18 cellular contexts compared by ENCODE assay signal in the genomic region with DNA sequence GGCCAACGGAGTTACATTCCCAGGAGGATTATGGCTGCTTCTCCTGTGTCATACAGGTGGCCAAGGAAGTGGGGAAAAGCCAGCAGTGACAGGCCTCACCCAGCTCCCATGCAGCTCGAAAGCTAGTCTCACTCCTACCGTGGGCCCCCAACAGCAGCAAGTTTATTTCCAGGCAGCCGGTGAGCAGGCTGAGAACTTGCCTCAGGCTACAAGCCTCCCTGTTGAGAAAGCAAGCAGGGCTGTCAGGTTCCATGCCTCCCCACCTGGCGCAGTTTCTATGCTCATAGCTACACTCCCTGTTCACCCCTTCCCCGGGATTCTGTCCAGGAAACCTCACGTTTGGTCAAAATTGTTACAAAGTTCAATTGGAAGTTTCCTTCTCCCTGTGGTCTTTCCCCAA. TPM values are rescaled to one million over a fixed set of nuclear protein-coding genes. Genes with fewer than 3 reads are reported as not detected.
"Had no signal": no experiment of that assay in that cellular context is flagged by ENCODE, and none has a peak within 500 bp of the region (broad histone marks: within the 10 kb centered on the region; RNA-seq: fewer than 3 reads in every experiment).

No MANE protein-coding gene starts in this region.

- FAIRE-seq: kidney had no signal

- H3K4me3 ChIP-seq: colonic mucosa, gastrocnemius medialis, psoas muscle, right lobe of liver, tibial artery had no signal

- ATAC-seq: esophagus mucosa; gastrocnemius medialis; left cardiac atrium; naive thymus-derived CD4-positive, alpha-beta T cell; psoas muscle; right lobe of liver; stimulated activated effector memory CD8-positive, alpha-beta T cell treated with anti-CD3 and anti-CD28 coated beads, Interleukin-12 subunit alpha, Interleukin-12 subunit beta, amount 100 ng/mL, for 72 hours had no signal

- H3K36me3 ChIP-seq: colonic mucosa, gastrocnemius medialis, neutrophil, right lobe of liver, tibial artery had no signal

- H3K27ac ChIP-seq: colonic mucosa, gastrocnemius medialis, neutrophil, psoas muscle, right lobe of liver, tibial artery had no signal

- H3K4me1 ChIP-seq: colonic mucosa, gastrocnemius medialis, right lobe of liver, tibial artery had no signal

- H3K9me3 ChIP-seq: colonic mucosa, gastrocnemius medialis, neutrophil, right lobe of liver had no signal

- DNase-seq: colonic mucosa; effector CD4-positive, alpha-beta T cell; gastrocnemius medialis; immature natural killer cell; kidney; left cardiac atrium; naive thymus-derived CD4-positive, alpha-beta T cell; nephron progenitor cell; psoas muscle; retina; right lobe of liver; stimulated activated CD4-positive, alpha-beta T cell treated with anti-CD3 and anti-CD28 coated beads, Interleukin-4, amount 100 ng/mL, for 1 hour; stimulated activated CD8-positive, alpha-beta memory T cell treated with anti-CD3 and anti-CD28 coated beads, Interleukin-4, amount 100 ng/mL, for 48 hours; tibial artery had no signal

- H3K27me3 ChIP-seq: colonic mucosa, neutrophil, right lobe of liver had no signal

RNA-seq across cellular contexts. Expression of gene DNAH5, which starts 27.5 kb away (rescaled TPM):
- total RNA-seq: mononuclear cell; naive thymus-derived CD4-positive, alpha-beta T cell had no signal
- polyA plus RNA-seq: immature natural killer cell; naive thymus-derived CD4-positive, alpha-beta T cell had no signal
